Comparison of ENCODE assay signal across 24 cellular contexts in the genomic region with DNA sequence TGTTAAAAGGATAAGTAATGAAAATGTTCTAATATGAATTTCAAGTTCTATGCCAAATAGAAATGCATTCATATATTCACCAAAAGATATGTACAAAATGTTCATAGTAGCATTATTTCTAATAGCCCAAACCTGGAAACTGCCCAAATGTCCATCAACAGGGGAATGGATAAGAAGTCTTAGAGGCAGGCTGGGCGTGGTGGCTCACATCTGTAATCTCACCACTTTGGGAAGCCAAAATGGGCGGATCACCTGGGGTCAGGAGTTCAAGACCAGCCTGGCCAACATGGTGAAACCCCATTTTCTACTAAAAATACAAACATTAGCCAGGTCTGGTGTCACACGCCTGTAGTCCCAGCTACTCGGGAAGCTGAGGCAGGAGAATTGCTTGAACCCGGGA.
"Had no signal": no experiment of that assay in that cellular context is flagged by ENCODE, and none has a peak within 500 bp of the region (broad histone marks: within the 10 kb centered on the region; RNA-seq: fewer than 3 reads in every experiment).

No MANE protein-coding gene starts in this region.

- ATAC-seq: activated CD4-positive, alpha-beta T cell treated with anti-CD3 and anti-CD28 coated beads for 36 hours; activated T-helper 17 cell treated with anti-CD3 and anti-CD28 coated beads, Interleukin-2, amount 50 U/mL, for 72 hours had no signal

- H3K27me3 Mint-ChIP-seq: activated CD4-positive, alpha-beta memory T cell treated with anti-CD3 and anti-CD28 coated beads, Interleukin-2, amount 10 ng/mL, durations not matched to agents 7 days and 5 days; activated CD4-positive, alpha-beta T cell treated with anti-CD3 and anti-CD28 coated beads for 36 hours; activated naive CD8-positive, alpha-beta T cell; activated T-helper 17 cell treated with anti-CD3 and anti-CD28 coated beads, Interleukin-2, amount 50 U/mL, for 72 hours; brain had no signal

- H3K9me3 Mint-ChIP-seq: activated CD4-positive, alpha-beta memory T cell treated with anti-CD3 and anti-CD28 coated beads, Interleukin-2, amount 10 ng/mL, durations not matched to agents 7 days and 5 days; activated naive CD4-positive, alpha-beta T cell treated with anti-CD3 and anti-CD28 coated beads for 36 hours; activated T-helper 17 cell treated with anti-CD3 and anti-CD28 coated beads, Interleukin-2, amount 50 U/mL, for 72 hours had no signal

- H3K36me3 Mint-ChIP-seq: activated naive CD8-positive, alpha-beta T cell; brain had no signal

- H3K4me3 Mint-ChIP-seq: activated CD4-positive, alpha-beta memory T cell treated with anti-CD3 and anti-CD28 coated beads, Interleukin-2, amount 10 ng/mL, durations not matched to agents 7 days and 5 days; activated CD4-positive, alpha-beta T cell treated with anti-CD3 and anti-CD28 coated beads for 36 hours; activated naive CD4-positive, alpha-beta T cell treated with anti-CD3 and anti-CD28 coated beads for 36 hours; activated naive CD8-positive, alpha-beta T cell; activated T-helper 17 cell treated with anti-CD3 and anti-CD28 coated beads, Interleukin-2, amount 50 U/mL, for 72 hours had no signal

- H3K4me1 Mint-ChIP-seq: activated T-helper 17 cell treated with anti-CD3 and anti-CD28 coated beads, Interleukin-2, amount 50 U/mL, for 72 hours had no signal

- DNase-seq: activated CD4-positive, alpha-beta memory T cell treated with anti-CD3 and anti-CD28 coated beads, Interleukin-2, amount 10 ng/mL, durations not matched to agents 7 days and 5 days; activated CD4-positive, alpha-beta T cell treated with anti-CD3 and anti-CD28 coated beads for 36 hours; activated CD4-positive, alpha-beta T cell treated with anti-CD3 and anti-CD28 coated beads, Interleukin-2, amount 50 U/mL, for 1 hour; activated gamma-delta T cell; activated naive CD4-positive, alpha-beta T cell treated with anti-CD3 and anti-CD28 coated beads for 36 hours; activated T-cell treated with anti-CD3 and anti-CD28 coated beads for 4 hours; activated T-cell treated with anti-CD3 and anti-CD28 coated beads, Interleukin-2, amount 50 U/mL, for 48 hours; amygdala; Kasumi-1; NCI-H1092; NCI-H1417; NCI-H1930; NCI-H2171; NCI-H226; NCI-H510A; NCI-H526 treated with DMSO at 0.1 percent for 48 hours; NCI-H82; SHP77 treated with DMSO at 0.1 percent for 48 hours; T-helper 1 cell; WERI-Rb-1 had no signal

- H3K27me3 ChIP-seq: cardiac muscle cell had no signal

- H3K4me3 ChIP-seq: cardiac muscle cell had no signal

- H3K27ac ChIP-seq: cardiac muscle cell, WERI-Rb-1 had no signal

- H3K27ac Mint-ChIP-seq: activated CD4-positive, alpha-beta memory T cell treated with anti-CD3 and anti-CD28 coated beads, Interleukin-2, amount 10 ng/mL, durations not matched to agents 7 days and 5 days; activated CD4-positive, alpha-beta T cell treated with anti-CD3 and anti-CD28 coated beads for 36 hours; activated naive CD4-positive, alpha-beta T cell treated with anti-CD3 and anti-CD28 coated beads for 36 hours; activated naive CD8-positive, alpha-beta T cell; activated T-helper 17 cell treated with anti-CD3 and anti-CD28 coated beads, Interleukin-2, amount 50 U/mL, for 72 hours; brain had no signal

- H3K36me3 ChIP-seq: cardiac muscle cell, WERI-Rb-1 had no signal
